9 cellular contexts compared by ENCODE assay signal in genomic region chr11:821513-822371, GRCh38. TPM values are rescaled to one million over a fixed set of nuclear protein-coding genes. Genes with fewer than 3 reads are reported as not detected.
DNase-seq lines count a peak whose midpoint lies in the region; ATAC-seq and TF ChIP-seq lines count a peak whose summit lies in the region.
"Had no signal": no experiment of that assay in that cellular context is flagged by ENCODE, and none has a peak within 500 bp of the region (broad histone marks: within the 10 kb centered on the region; RNA-seq: fewer than 3 reads in every experiment).

No MANE protein-coding gene starts in this region.

- no peaks in the 10 kb centered on the region for H3K9me3 Mint-ChIP-seq in dendritic cell treated with granulocyte-macrophage colony-stimulating factor and Interleukin-4, amounts not matched to agents 40 ng/mL and 50 ng/mL, for 4 days
- H3K9me3 Mint-ChIP-seq in natural killer cell treated with Interleukin-12 subunit alpha and Interleukin-12 subunit beta and Interleukin-15 and Interleukin-18, amount 100 ng/mL, for 72 hours = no peaks in the 10 kb centered on the region

- H3K27me3 ChIP-seq in MG63 = no peaks in the 10 kb centered on the region

- no peak for TF ChIP-seq CTCF in AG10803 (conservative IDR thresholded peaks at IDR 0.05; ENCODE audit: low read length)

- H3K36me3 Mint-ChIP-seq in dendritic cell treated with granulocyte-macrophage colony-stimulating factor and Interleukin-4, amounts not matched to agents 40 ng/mL and 50 ng/mL, for 4 days (ENCODE audit: low read depth) = peaks cover 55% of the 10 kb centered on the region
- H3K36me3 Mint-ChIP-seq in natural killer cell treated with Interleukin-12 subunit alpha and Interleukin-12 subunit beta and Interleukin-15 and Interleukin-18, amount 100 ng/mL, for 72 hours = no peaks in the 10 kb centered on the region

- H3K4me1 Mint-ChIP-seq in dendritic cell treated with granulocyte-macrophage colony-stimulating factor and Interleukin-4, amounts not matched to agents 40 ng/mL and 50 ng/mL, for 4 days (ENCODE audit: low read depth) = peaks cover 30% of the 10 kb centered on the region
- H3K4me1 Mint-ChIP-seq in natural killer cell treated with Interleukin-12 subunit alpha and Interleukin-12 subunit beta and Interleukin-15 and Interleukin-18, amount 100 ng/mL, for 72 hours (ENCODE audit: low read depth in 2 of 2) = peaks cover 5 to 10% of the 10 kb centered on the region in 2 donors

- peaks cover 17% of the 10 kb centered on the region for H3K27me3 Mint-ChIP-seq in dendritic cell treated with granulocyte-macrophage colony-stimulating factor and Interleukin-4, amounts not matched to agents 40 ng/mL and 50 ng/mL, for 4 days
- H3K27me3 Mint-ChIP-seq in natural killer cell treated with Interleukin-12 subunit alpha and Interleukin-12 subunit beta and Interleukin-15 and Interleukin-18, amount 100 ng/mL, for 72 hours = no peaks in the 10 kb centered on the region

- intact Hi-C loops in dendritic cell treated with granulocyte-macrophage colony-stimulating factor and Interleukin-4, amounts not matched to agents 40 ng/mL and 50 ng/mL, for 4 days (cut with micrococcal nuclease) = no loop called here
- intact Hi-C loops in left colon (cut with DNase I, micrococcal nuclease) = no loop called here

- H3K4me3 ChIP-seq in AG10803 (ENCODE audit: low read length) = peak overlapping the region; percentile 78
- H3K4me3 ChIP-seq in MG63 = peak overlapping the region; percentile 57; the same call in 1 of the 2 replicates

- H3K27ac Mint-ChIP-seq in dendritic cell treated with granulocyte-macrophage colony-stimulating factor and Interleukin-4, amounts not matched to agents 40 ng/mL and 50 ng/mL, for 4 days = peak overlapping the region; percentile 87
- H3K27ac Mint-ChIP-seq in natural killer cell treated with Interleukin-12 subunit alpha and Interleukin-12 subunit beta and Interleukin-15 and Interleukin-18, amount 100 ng/mL, for 72 hours = peak overlapping the region in 1 of 2 donors; percentile 84

- DNase-seq in AG10803 (ENCODE audit: low read depth) = no peak
- DNase-seq in MG63 = no peak
- DNase-seq in natural killer cell treated with Interleukin-12 subunit alpha and Interleukin-12 subunit beta and Interleukin-15 and Interleukin-18, amount 100 ng/mL, for 72 hours (ENCODE audit: low spot score) = no peak
- no peak for DNase-seq in NCI-H2196 treated with DMSO at 0.1 percent for 48 hours (lab: John Stamatoyannopoulos, UW; ENCODE audit: unreplicated experiment)
- no peak for DNase-seq in NCI-H187 treated with DMSO at 0.1 percent for 48 hours (lab: John Stamatoyannopoulos, UW)
- DNase-seq in left colon = no peak
- DNase-seq: stimulated activated CD4-positive, alpha-beta T cell treated with anti-CD3 and anti-CD28 coated beads, Interleukin-4, amount 100 ng/mL, for 24 hours had no signal

- peak overlapping the region; percentile 88 for H3K4me3 Mint-ChIP-seq in dendritic cell treated with granulocyte-macrophage colony-stimulating factor and Interleukin-4, amounts not matched to agents 40 ng/mL and 50 ng/mL, for 4 days
- peak overlapping the region; percentile 38 for H3K4me3 Mint-ChIP-seq in natural killer cell treated with Interleukin-12 subunit alpha and Interleukin-12 subunit beta and Interleukin-15 and Interleukin-18, amount 100 ng/mL, for 72 hours

- no peaks in the 10 kb centered on the region for H3K9me3 ChIP-seq in MG63

- no peak for ATAC-seq in natural killer cell treated with Interleukin-12 subunit alpha and Interleukin-12 subunit beta and Interleukin-15 and Interleukin-18, amount 100 ng/mL, for 72 hours
- ATAC-seq in HG03135 (IDR thresholded peaks at IDR 0.05; ENCODE audit: unreplicated experiment) (no peak), left colon (no peak)

- peaks cover 25% of the 10 kb centered on the region for H3K36me3 ChIP-seq in MG63

RNA-seq across cellular contexts. Expression of gene PNPLA2, which starts 3.0 kb away (rescaled TPM):
- 4.2 and 12.4 TPM in 2 replicates for total RNA-seq in MG63 (2014; rRNA removed; shearing (Covaris generic); ENCODE audit: low replicate concordance)
- total RNA-seq in natural killer cell treated with Interleukin-12 subunit alpha and Interleukin-12 subunit beta and Interleukin-15 and Interleukin-18, amount 100 ng/mL, for 72 hours = 10 to 100 TPM; 69.0 to 95.0 TPM
- total RNA-seq in left colon = 100 to 1,000 TPM; 161 to 222 TPM

RNA-seq across cellular contexts. Expression of gene CRACR2B, which starts 6.0 kb away (rescaled TPM):
- not detected in 2 replicates for total RNA-seq in MG63 (2014; rRNA removed; shearing (Covaris generic); ENCODE audit: low replicate concordance)
- total RNA-seq in natural killer cell treated with Interleukin-12 subunit alpha and Interleukin-12 subunit beta and Interleukin-15 and Interleukin-18, amount 100 ng/mL, for 72 hours = 1 to 10 TPM; 2.6 to 2.9 TPM
- 100 to 1,000 TPM; 117 to 122 TPM for total RNA-seq in left colon

RNA-seq across cellular contexts. Expression of gene CD151, which starts 11.0 kb away (rescaled TPM):
- 1,173 and 1,451 TPM in 2 replicates for total RNA-seq in MG63 (2014; rRNA removed; shearing (Covaris generic); ENCODE audit: low replicate concordance)
- total RNA-seq in natural killer cell treated with Interleukin-12 subunit alpha and Interleukin-12 subunit beta and Interleukin-15 and Interleukin-18, amount 100 ng/mL, for 72 hours = 10 to 100 TPM; 45.0 to 72.0 TPM
- total RNA-seq in left colon = 100 to 1,000 TPM; 443 to 462 TPM

RNA-seq across cellular contexts. Expression of gene RPLP2, which starts 12.0 kb away (rescaled TPM):
- total RNA-seq in MG63 (2014; rRNA removed; shearing (Covaris generic); ENCODE audit: low replicate concordance) = 770 and 1,105 TPM in 2 replicates
- total RNA-seq in natural killer cell treated with Interleukin-12 subunit alpha and Interleukin-12 subunit beta and Interleukin-15 and Interleukin-18, amount 100 ng/mL, for 72 hours = 1,000 to 10,000 TPM; 1,365 to 2,718 TPM
- 1,000 to 10,000 TPM; 1,811 to 1,846 TPM for total RNA-seq in left colon

RNA-seq across cellular contexts. Expression of gene PIDD1, which starts 16.7 kb away (rescaled TPM):
- 4.9 and 10.8 TPM in 2 replicates for total RNA-seq in MG63 (2014; rRNA removed; shearing (Covaris generic); ENCODE audit: low replicate concordance)
- total RNA-seq in natural killer cell treated with Interleukin-12 subunit alpha and Interleukin-12 subunit beta and Interleukin-15 and Interleukin-18, amount 100 ng/mL, for 72 hours = 10 to 100 TPM; 19.1 to 53.6 TPM
- 10 to 100 TPM; 20.0 to 25.8 TPM for total RNA-seq in left colon

Comparison
In these comparisons a context has a peak if more than half of its experiments do, and no peak if none do; other contexts are left out.
1. RNA of gene CRACR2B, which starts 6.0 kb away (total RNA-seq): 117 to 122 TPM in left colon; 2.6 to 2.9 TPM in natural killer cell treated with Interleukin-12 subunit alpha and Interleukin-12 subunit beta and Interleukin-15 and Interleukin-18, amount 100 ng/mL, for 72 hours and not detected in MG63; every median in the first group is over 10 times any median in the second.
2. RNA of gene CD151, which starts 11.0 kb away (total RNA-seq): 1,173 to 1,451 TPM in MG63 and 443 to 462 TPM in left colon; 45.0 to 72.0 TPM in natural killer cell treated with Interleukin-12 subunit alpha and Interleukin-12 subunit beta and Interleukin-15 and Interleukin-18, amount 100 ng/mL, for 72 hours; every median in the first group is over 4 times any median in the second.